8 cellular contexts compared by ENCODE assay signal in the genomic region with DNA sequence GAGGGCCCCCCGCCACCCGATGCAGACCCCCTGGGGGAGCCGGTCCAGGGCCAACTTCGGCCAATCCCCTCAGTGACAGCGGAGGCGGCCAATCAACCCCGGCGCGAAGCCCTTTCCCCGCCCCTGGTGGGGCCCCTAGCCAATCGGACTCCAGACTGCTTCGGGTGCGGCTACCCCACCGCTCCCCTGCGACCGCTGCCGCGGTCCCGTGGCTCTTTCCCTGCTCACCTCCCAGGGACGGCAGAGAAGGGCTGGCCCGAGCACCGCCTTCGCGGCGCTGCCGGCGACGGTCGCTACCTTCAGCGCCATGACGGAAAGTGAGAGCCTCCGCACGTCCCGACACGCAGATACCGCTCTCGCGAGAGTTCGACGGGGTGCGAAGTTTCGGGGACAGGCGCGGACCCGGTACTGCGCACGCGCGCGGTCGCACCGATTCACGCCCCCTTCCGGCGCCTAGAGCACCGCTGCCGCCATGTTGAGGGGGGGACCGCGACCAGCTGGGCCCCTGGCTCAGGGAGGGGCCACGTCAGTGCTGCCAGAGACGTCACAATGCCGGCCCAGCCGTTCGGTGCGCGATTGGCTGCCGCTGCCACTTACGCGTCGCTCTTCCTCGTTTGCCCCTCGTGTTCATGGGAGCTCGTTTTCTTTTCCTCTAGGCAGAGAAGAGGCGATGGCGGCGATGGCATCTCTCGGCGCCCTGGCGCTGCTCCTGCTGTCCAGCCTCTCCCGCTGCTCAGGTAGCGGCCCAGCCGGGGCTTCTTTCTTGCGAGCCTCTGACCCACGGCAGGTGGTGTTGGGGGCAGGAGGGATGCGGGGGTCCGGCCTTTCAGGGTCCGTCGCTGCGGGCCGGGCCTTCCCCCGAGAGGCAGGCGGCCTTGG. TPM values are rescaled to one million over a fixed set of nuclear protein-coding genes. Genes with fewer than 3 reads are reported as not detected.
A peak's percentile ranks its signal among the peaks of the same experiment; 100 is the strongest.
DNase-seq lines count a peak whose midpoint lies in the region; ATAC-seq and TF ChIP-seq lines count a peak whose summit lies in the region.

Gene IDH3G, minus strand, starts transcription at position 358 of the 879 bp plus-strand sequence. Its CDS starts 49 bp downstream, at position 309.
Gene SSR4, plus strand, starts transcription at position 651 of the 879 bp plus-strand sequence. Its CDS starts 20 bp downstream, at position 671.

- TF ChIP-seq POLR2A in gastroesophageal sphincter (IDR thresholded peaks at IDR 0.05) = peak; percentile 49 to 50

- peaks cover 14% of the 10 kb centered on the region for H3K36me3 Mint-ChIP-seq in activated naive CD4-positive, alpha-beta T cell treated with anti-CD3 and anti-CD28 coated beads, Interleukin-2, amount 10 ng/mL, durations not matched to agents 7 days and 5 days

- no peak for TF ChIP-seq EP300 in gastroesophageal sphincter (IDR thresholded peaks at IDR 0.05)

- H3K4me1 Mint-ChIP-seq in activated naive CD4-positive, alpha-beta T cell treated with anti-CD3 and anti-CD28 coated beads, Interleukin-2, amount 10 ng/mL, durations not matched to agents 7 days and 5 days = peaks cover 23% of the 10 kb centered on the region

- H3K4me1 ChIP-seq in gastroesophageal sphincter (peaks cover 0 to 54% (median 9%) of the 10 kb centered on the region in 3 donors), neutrophil (ENCODE audit: control insufficient read depth in 1 of 2, insufficient read depth in 1 of 2, low read depth in 1 of 2, low read length in 1 of 2) (peaks cover 21% of the 10 kb centered on the region in 2 experiments)

- no peak for TF ChIP-seq CTCF in HFF-Myc (IDR thresholded peaks at IDR 0.05; ENCODE audit: low read depth, low read length, missing control alignments)
- TF ChIP-seq CTCF in gastroesophageal sphincter (IDR thresholded peaks at IDR 0.05) = no peak
- peak; percentile 7 for TF ChIP-seq CTCF in neutrophil (IDR thresholded peaks at IDR 0.05)

- H3K4me3 ChIP-seq in HFF-Myc (replicated peaks; ENCODE audit: low read depth, low read length) = peak within 1 kb of the TSS; percentile 68
- peak within 1 kb of the TSS; percentile 66 to 73 for H3K4me3 ChIP-seq in gastroesophageal sphincter
- peak within 1 kb of the TSS; percentile 78 to 79 for H3K4me3 ChIP-seq in neutrophil (ENCODE audit: low read depth in 1 of 2, low read length in 1 of 2)

- H3K27me3 ChIP-seq in gastroesophageal sphincter (no peaks in the 10 kb centered on the region), neutrophil (no peaks in the 10 kb centered on the region)

- H3K27ac ChIP-seq in gastroesophageal sphincter = peak within 1 kb of the TSS; percentile 92 to 96 (median 94)
- peak within 1 kb of the TSS; percentile 95 for H3K27ac ChIP-seq in neutrophil
- peak within 1 kb of the TSS; percentile 80 for H3K27ac ChIP-seq in substantia nigra (ENCODE audit: low read depth, low read length, poor library complexity, severe bottlenecking)

- DNase-seq in GM03348 (ENCODE audit: low spot score) = peak; percentile 98
- DNase-seq in HFF-Myc (ENCODE audit: extremely low read depth, low read depth) = peak; percentile 58
- peak; percentile 92 for DNase-seq in NAMALWA (ENCODE audit: low spot score)
- DNase-seq in SK-N-DZ (ENCODE audit: low spot score) = peak; percentile 93
- DNase-seq in activated naive CD4-positive, alpha-beta T cell treated with anti-CD3 and anti-CD28 coated beads, Interleukin-2, amount 10 ng/mL, durations not matched to agents 7 days and 5 days = peak; percentile 94
- peak; percentile 50 to 93 (median 85) for DNase-seq in substantia nigra (lab: John Stamatoyannopoulos, UW)

- peak within 1 kb of the TSS; percentile 95 for H3K4me3 Mint-ChIP-seq in activated naive CD4-positive, alpha-beta T cell treated with anti-CD3 and anti-CD28 coated beads, Interleukin-2, amount 10 ng/mL, durations not matched to agents 7 days and 5 days

- no peaks in the 10 kb centered on the region for H3K9me3 Mint-ChIP-seq in activated naive CD4-positive, alpha-beta T cell treated with anti-CD3 and anti-CD28 coated beads, Interleukin-2, amount 10 ng/mL, durations not matched to agents 7 days and 5 days

- ATAC-seq in gastroesophageal sphincter = peak; percentile 95

- no peaks in the 10 kb centered on the region for H3K27me3 Mint-ChIP-seq in activated naive CD4-positive, alpha-beta T cell treated with anti-CD3 and anti-CD28 coated beads, Interleukin-2, amount 10 ng/mL, durations not matched to agents 7 days and 5 days

- H3K27ac Mint-ChIP-seq in activated naive CD4-positive, alpha-beta T cell treated with anti-CD3 and anti-CD28 coated beads, Interleukin-2, amount 10 ng/mL, durations not matched to agents 7 days and 5 days = peak within 1 kb of the TSS; percentile 90

- no peaks in the 10 kb centered on the region for H3K9me3 ChIP-seq in gastroesophageal sphincter
- no peaks in the 10 kb centered on the region for H3K9me3 ChIP-seq in neutrophil

- CTCF ChIA-PET in activated naive CD4-positive, alpha-beta T cell treated with anti-CD3 and anti-CD28 coated beads, Interleukin-2, amount 10 ng/mL, durations not matched to agents 7 days and 5 days (lab: Charles Lee) = interaction anchor here (0.9 kb wide), 1 partner anchor 152 kb away, joined by 3 read pairs; no protein-coding TSS in a partner anchor

- H3K36me3 ChIP-seq in gastroesophageal sphincter = peaks cover 0 to 41% of the 10 kb centered on the region in 2 donors
- H3K36me3 ChIP-seq in neutrophil = peaks cover 30% of the 10 kb centered on the region

- WGBS in gastroesophageal sphincter (ENCODE audit: low coverage in 1 of 2), 2 donors = 18% methylated on average over 12 of the region's 92 CpGs; no CpG with 5 or more reads in 1 of the 2 donors

RNA-seq across cellular contexts. Expression of gene IDH3G, which starts in this region (rescaled TPM):
- 52.3 and 57.8 TPM in 2 replicates for polyA plus RNA-seq in SK-N-DZ (2014; cell fraction: cytosol; rRNA removed)
- polyA plus RNA-seq in SK-N-DZ (2014; cell fraction: nucleus; rRNA removed) = 86.4 and 96.6 TPM in 2 replicates
- 100 to 1,000 TPM in 1 of 4 donors, 10 to 100 TPM in 3; 55.5 to 104 (median 59.7) TPM for total RNA-seq in gastroesophageal sphincter

RNA-seq across cellular contexts. Expression of gene SSR4, which starts in this region (rescaled TPM):
- polyA plus RNA-seq in SK-N-DZ (2014; cell fraction: cytosol; rRNA removed) = 246 and 299 TPM in 2 replicates
- 114 and 132 TPM in 2 replicates for polyA plus RNA-seq in SK-N-DZ (2014; cell fraction: nucleus; rRNA removed)
- 100 to 1,000 TPM in 2 of 4 donors, 10 to 100 TPM in 2; 75.8 to 126 (median 110) TPM for total RNA-seq in gastroesophageal sphincter

Comparison
In these comparisons a context has a peak if more than half of its experiments do, and no peak if none do; other contexts are left out.
1. Peak in every context shown above with its lines: DNase-seq, ATAC-seq, H3K4me3 ChIP-seq and H3K27ac ChIP-seq.